Comparison of ENCODE assay signal across 29 cellular contexts in the genomic region with DNA sequence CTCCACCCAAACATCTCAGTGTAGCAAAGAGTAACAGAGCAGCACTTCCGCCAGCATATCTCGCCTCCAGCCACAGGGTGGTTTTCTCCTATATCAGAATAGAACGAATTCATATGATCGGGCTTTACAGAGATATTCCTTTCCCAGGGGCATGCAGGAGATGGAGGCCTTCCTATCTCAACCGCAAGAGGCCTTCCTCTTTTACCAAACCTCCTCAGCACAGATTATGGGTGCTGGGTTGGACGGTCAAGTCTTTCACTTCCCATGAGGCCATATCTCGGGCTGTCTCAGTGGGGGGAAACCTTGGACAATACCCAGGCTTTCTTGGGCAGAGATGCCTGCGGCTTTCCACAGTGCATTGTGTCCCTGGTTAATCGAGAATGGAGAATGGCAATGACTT.
"Had no signal": no experiment of that assay in that cellular context is flagged by ENCODE, and none has a peak within 500 bp of the region (broad histone marks: within the 10 kb centered on the region; RNA-seq: fewer than 3 reads in every experiment).

No MANE protein-coding gene starts in this region.

- H3K9me3 Mint-ChIP-seq: activated naive CD4-positive, alpha-beta T cell treated with anti-CD3 and anti-CD28 coated beads, Interleukin-2, amount 50 U/mL, for 72 hours; activated T-cell treated with anti-CD3 and anti-CD28 coated beads, Interleukin-2, amount 50 U/mL, for 72 hours; dendritic cell treated with granulocyte-macrophage colony-stimulating factor and Interleukin-4, amounts not matched to agents 40 ng/mL and 50 ng/mL, for 4 days; nephron; stimulated activated memory B cell treated with anti-CD40 and anti-IgM and Interleukin-4, amounts not matched to agents 10 μg/mL and 1 μg/mL and 100 μg/mL, for 72 hours; stimulated activated naive CD8-positive, alpha-beta T cell treated with anti-CD3 and anti-CD28 coated beads, Interleukin-15, amount 100 ng/mL, for 72 hours; T-helper 1 cell treated with Interleukin-12 subunit alpha and Interleukin-12 subunit beta and Interleukin-4 antibody, amounts not matched to agents 30 μg/mL and 1 μg/mL, for 36 hours had no signal

- H3K4me1 Mint-ChIP-seq: stimulated activated memory B cell treated with anti-CD40 and anti-IgM and Interleukin-4, amounts not matched to agents 10 μg/mL and 1 μg/mL and 100 μg/mL, for 72 hours; stimulated activated naive CD8-positive, alpha-beta T cell treated with anti-CD3 and anti-CD28 coated beads, Interleukin-15, amount 100 ng/mL, for 72 hours had no signal

- H3K27ac ChIP-seq: breast epithelium, esophagus squamous epithelium, heart right ventricle, left lung, lower lobe of right lung, skin epidermis, upper lobe of left lung had no signal

- H3K9me3 ChIP-seq: breast epithelium, esophagus squamous epithelium, heart right ventricle, left lung, lower lobe of right lung, upper lobe of left lung had no signal

- H3K4me3 Mint-ChIP-seq: activated T-cell treated with anti-CD3 and anti-CD28 coated beads, Interleukin-2, amount 50 U/mL, for 72 hours; dendritic cell treated with granulocyte-macrophage colony-stimulating factor and Interleukin-4, amounts not matched to agents 40 ng/mL and 50 ng/mL, for 4 days; nephron; stimulated activated memory B cell treated with anti-CD40 and anti-IgM and Interleukin-4, amounts not matched to agents 10 μg/mL and 1 μg/mL and 100 μg/mL, for 72 hours; stimulated activated naive CD8-positive, alpha-beta T cell treated with anti-CD3 and anti-CD28 coated beads, Interleukin-15, amount 100 ng/mL, for 72 hours; T-helper 1 cell treated with Interleukin-12 subunit alpha and Interleukin-12 subunit beta and Interleukin-4 antibody, amounts not matched to agents 30 μg/mL and 1 μg/mL, for 36 hours had no signal

- H3K4me1 ChIP-seq: breast epithelium, esophagus squamous epithelium, heart right ventricle, left lung, lower lobe of right lung, upper lobe of left lung had no signal

- H3K36me3 Mint-ChIP-seq: activated naive CD4-positive, alpha-beta T cell treated with anti-CD3 and anti-CD28 coated beads, Interleukin-2, amount 50 U/mL, for 72 hours; stimulated activated memory B cell treated with anti-CD40 and anti-IgM and Interleukin-4, amounts not matched to agents 10 μg/mL and 1 μg/mL and 100 μg/mL, for 72 hours had no signal

- H3K27me3 ChIP-seq: breast epithelium, left lung, upper lobe of left lung had no signal

- H3K27ac Mint-ChIP-seq: activated naive CD4-positive, alpha-beta T cell treated with anti-CD3 and anti-CD28 coated beads, Interleukin-2, amount 50 U/mL, for 72 hours; activated T-cell treated with anti-CD3 and anti-CD28 coated beads, Interleukin-2, amount 50 U/mL, for 72 hours; dendritic cell treated with granulocyte-macrophage colony-stimulating factor and Interleukin-4, amounts not matched to agents 40 ng/mL and 50 ng/mL, for 4 days; nephron; progenitor cell of endocrine pancreas; stimulated activated memory B cell treated with anti-CD40 and anti-IgM and Interleukin-4, amounts not matched to agents 10 μg/mL and 1 μg/mL and 100 μg/mL, for 72 hours; stimulated activated naive CD8-positive, alpha-beta T cell treated with anti-CD3 and anti-CD28 coated beads, Interleukin-15, amount 100 ng/mL, for 72 hours; T-helper 1 cell treated with Interleukin-12 subunit alpha and Interleukin-12 subunit beta and Interleukin-4 antibody, amounts not matched to agents 30 μg/mL and 1 μg/mL, for 36 hours had no signal

- H3K4me3 ChIP-seq: breast epithelium, esophagus squamous epithelium, heart right ventricle, left lung, lower lobe of right lung, skin epidermis, upper lobe of left lung had no signal

- DNase-seq: activated CD4-positive, alpha-beta T cell treated with anti-CD3 and anti-CD28 coated beads for 4 hours; activated CD4-positive, alpha-beta T cell treated with anti-CD3 and anti-CD28 coated beads, Interleukin-2, amount 50 U/mL, for 4 hours; activated naive CD4-positive, alpha-beta T cell; activated T-cell treated with anti-CD3 and anti-CD28 coated beads for 4 hours; activated T-cell treated with anti-CD3 and anti-CD28 coated beads, Interleukin-2, amount 50 U/mL, for 72 hours; central memory CD4-positive, alpha-beta T cell; esophagus squamous epithelium; foreskin melanocyte; heart right ventricle; kidney glomerular epithelial cell; left lung; lower lobe of right lung; mesenchymal stem cell; retina; stimulated activated CD4-positive, alpha-beta T cell treated with anti-CD3 and anti-CD28 coated beads, Interleukin-12 subunit alpha, Interleukin-12 subunit beta, amount 100 ng/mL, for 4 hours; stimulated activated CD4-positive, alpha-beta T cell treated with anti-CD3 and anti-CD28 coated beads, Interleukin-4, amount 100 ng/mL, for 24 hours; stimulated activated naive CD8-positive, alpha-beta T cell treated with anti-CD3 and anti-CD28 coated beads, Interleukin-15, amount 100 ng/mL, for 72 hours; substantia nigra; T-helper 9 cell; upper lobe of left lung had no signal

- H3K27me3 Mint-ChIP-seq: progenitor cell of endocrine pancreas had no signal

- ATAC-seq: activated naive CD4-positive, alpha-beta T cell treated with anti-CD3 and anti-CD28 coated beads, Interleukin-2, amount 50 U/mL, for 72 hours; activated T-cell treated with anti-CD3 and anti-CD28 coated beads, Interleukin-2, amount 50 U/mL, for 72 hours; heart right ventricle; left lung; lower lobe of right lung; sciatic nerve; stimulated activated memory B cell treated with anti-CD40 and anti-IgM and Interleukin-4, amounts not matched to agents 10 μg/mL and 1 μg/mL and 100 μg/mL, for 72 hours; stimulated activated naive CD8-positive, alpha-beta T cell treated with anti-CD3 and anti-CD28 coated beads, Interleukin-15, amount 100 ng/mL, for 72 hours had no signal

- H3K36me3 ChIP-seq: breast epithelium, esophagus squamous epithelium, heart right ventricle, left lung, lower lobe of right lung, upper lobe of left lung had no signal
